In genomic region chr4:126839066-126839465, GRCh38 we compare ENCODE assay signal across 22 cellular contexts.
DNase-seq lines count a peak whose midpoint lies in the region; TF ChIP-seq lines count a peak whose summit lies in the region.
"Had no signal": no experiment of that assay in that cellular context is flagged by ENCODE, and none has a peak within 500 bp of the region (broad histone marks: within the 10 kb centered on the region; RNA-seq: fewer than 3 reads in every experiment).

No MANE protein-coding gene starts in this region.

- TF ChIP-seq EP300 in ovary (IDR thresholded peaks at IDR 0.05) = no peak

- H3K4me3 ChIP-seq in BJ (ENCODE audit: low read depth, low read length) (no peak overlapping the region), ovary (no peak overlapping the region)
- H3K4me3 ChIP-seq: MG63, tibial artery had no signal

- 16 to 20% (median 20%) methylated on average over 1 of the region's 1 CpG for WGBS in ovary, 3 donors

- CTCF ChIA-PET in BJ (lab: Yijun Ruan, JAX) = no interaction called here

- POLR2A ChIA-PET in BJ (lab: Charles Lee) = no interaction called here

- DNase-seq in BJ (ENCODE audit: low read depth) = peak; percentile 19
- peak; percentile 35 for DNase-seq in LHCN-M2 (ENCODE audit: low read depth)
- peak; percentile 75 for DNase-seq in dedifferentiated amniotic fluid mesenchymal stem cell (ENCODE audit: extremely low spot score)
- DNase-seq in myocyte (ENCODE audit: low read depth) = peak; percentile 26
- no peak for DNase-seq in NCI-H82 treated with DMSO at 0.1 percent for 48 hours (lab: John Stamatoyannopoulos, UW; ENCODE audit: unreplicated experiment)
- DNase-seq in T1000 (lab: John Stamatoyannopoulos, UW) = no peak
- DNase-seq in ovary = no peak
- no peak for DNase-seq in NCI-H1417 (lab: John Stamatoyannopoulos, UW)
- DNase-seq: activated CD4-positive, alpha-beta T cell treated with anti-CD3 and anti-CD28 coated beads for 36 hours; brain microvascular endothelial cell; CD4-positive, alpha-beta memory T cell; dermis blood vessel endothelial cell; DMS53; kidney glomerular epithelial cell; mesendoderm; MG63; NCI-H146; NCI-H2171 treated with DMSO at 0.1 percent for 48 hours; NCI-H526; small intestine; stimulated activated naive CD4-positive, alpha-beta T cell treated with Interleukin-2 at 50 U/mL for 16 hours; tibial artery had no signal

- H3K9me3 ChIP-seq in ovary = peaks cover 0 to 3% of the 10 kb centered on the region in 2 donors

- TF ChIP-seq CTCF in BJ (IDR thresholded peaks at IDR 0.05; ENCODE audit: insufficient read depth, low read depth, low read length) = no peak
- TF ChIP-seq CTCF in ovary (IDR thresholded peaks at IDR 0.05) = no peak

- intact Hi-C loops in ovary (cut with DNase I) = no loop called here

- no peaks in the 10 kb centered on the region for H3K4me1 ChIP-seq in ovary (ENCODE audit: insufficient read depth)

- no peak overlapping the region for H3K27ac ChIP-seq in ovary
- H3K27ac ChIP-seq: brain microvascular endothelial cell had no signal

- H3K36me3 ChIP-seq in BJ (ENCODE audit: control insufficient read depth, insufficient read depth, low read length) (no peaks in the 10 kb centered on the region), ovary (no peaks in the 10 kb centered on the region)
- H3K36me3 ChIP-seq: brain microvascular endothelial cell, MG63, tibial artery had no signal

- no peaks in the 10 kb centered on the region for H3K27me3 ChIP-seq in BJ (ENCODE audit: control insufficient read depth, insufficient read depth, low read length)
- no peaks in the 10 kb centered on the region for H3K27me3 ChIP-seq in ovary
- H3K27me3 ChIP-seq: brain microvascular endothelial cell, MG63, tibial artery had no signal

- no peak for TF ChIP-seq POLR2A in ovary (IDR thresholded peaks at IDR 0.05)

Comparison
In these comparisons a context has a peak if more than half of its experiments do, and no peak if none do; other contexts are left out.
1. DNase-seq: peak in BJ (single experiment), LHCN-M2 (single experiment), dedifferentiated amniotic fluid mesenchymal stem cell (single experiment) and myocyte (single experiment); none in NCI-H82 treated with DMSO at 0.1 percent for 48 hours (single experiment), T1000 (single experiment), ovary (0 of 5) and NCI-H1417 (0 of 3).